Comparison of ENCODE assay signal across 21 cellular contexts in genomic region chr22:27329966-27330645, GRCh38.
DNase-seq lines count a peak whose midpoint lies in the region; ATAC-seq, FAIRE-seq and TF ChIP-seq lines count a peak whose summit lies in the region.
"Had no signal": no experiment of that assay in that cellular context is flagged by ENCODE, and none has a peak within 500 bp of the region (broad histone marks: within the 10 kb centered on the region; RNA-seq: fewer than 3 reads in every experiment).

No MANE protein-coding gene starts in this region.

- no peak for TF ChIP-seq RAD21 in A549 (conservative IDR thresholded peaks at IDR 0.05 in 1 of 2, IDR thresholded peaks at IDR 0.05 in 1 of 2)

- FAIRE-seq in A549 (lab: Jason Lieb, UNC): no peak
- FAIRE-seq: A204.1, D721Med, GM19239, HepG2, K562 had no signal

- no peaks in the 10 kb centered on the region for H3K9me3 Mint-ChIP-seq in osteocyte (ENCODE audit: unreplicated experiment)

- no peak overlapping the region for H3K27ac Mint-ChIP-seq in osteocyte (ENCODE audit: unreplicated experiment)

- no peaks in the 10 kb centered on the region for H3K27me3 Mint-ChIP-seq in osteocyte (ENCODE audit: unreplicated experiment)

- ATAC-seq in A549 (no peak), HG03097 (IDR thresholded peaks at IDR 0.05; ENCODE audit: low FRiP score, unreplicated experiment) (no peak), GM19452 (IDR thresholded peaks at IDR 0.05; ENCODE audit: unreplicated experiment) (no peak)
- ATAC-seq: HepG2, K562, Right ventricle myocardium inferior had no signal

- no peak for TF ChIP-seq CTCF in A549 (IDR thresholded peaks at IDR 0.05)
- no peak for TF ChIP-seq CTCF in osteocyte (IDR thresholded peaks at IDR 0.05)

- DNase-seq in A549 (ENCODE audit: low read depth in 1 of 2, low spot score in 1 of 2): no peak
- peak; percentile 95 for DNase-seq in NCI-H524 treated with DMSO at 0.1 percent for 48 hours (lab: John Stamatoyannopoulos, UW)
- peak; percentile 8 for DNase-seq in ecto neural progenitor cell (ENCODE audit: low spot score)
- peak; percentile 62 for DNase-seq in osteocyte (ENCODE audit: extremely low spot score, unreplicated experiment)
- DNase-seq in NCI-H510A treated with DMSO at 0.1 percent for 48 hours (lab: John Stamatoyannopoulos, UW): no peak
- DNase-seq in T-helper 1 cell: no peak
- DNase-seq: BE2C, DMS79, MG63, NCI-H1417, NCI-H187, NCI-H774 had no signal

- peaks cover 14% of the 10 kb centered on the region for H3K4me1 ChIP-seq in A549
- H3K4me1 ChIP-seq: BE2C had no signal

- 82% methylated on average over 3 of the region's 3 CpGs for WGBS in A549 (ENCODE audit: missing lambda C conversion rate)

- H3K4me1 Mint-ChIP-seq in osteocyte (ENCODE audit: unreplicated experiment): peaks cover 19% of the 10 kb centered on the region

- peak overlapping the region; percentile 16 to 85; a peak in 4 of 6 replicates for H3K27ac ChIP-seq in A549
- H3K27ac ChIP-seq: HL-60 had no signal

- TF ChIP-seq POLR2A in A549 (IDR thresholded peaks at IDR 0.05; ENCODE audit: low read length): no peak

- no peak overlapping the region for H3K4me3 ChIP-seq in A549
- H3K4me3 ChIP-seq: K562, MG63 had no signal

- no peaks in the 10 kb centered on the region for H3K36me3 Mint-ChIP-seq in osteocyte (ENCODE audit: unreplicated experiment)

- CTCF ChIA-PET in A549 (lab: Yijun Ruan, JAX): no interaction called here

- TF ChIP-seq EP300 in A549 (IDR thresholded peaks at IDR 0.05): no peak

- H3K4me2 ChIP-seq in A549: no peak overlapping the region

- H3K9me3 ChIP-seq in A549: no peaks in the 10 kb centered on the region
- H3K9me3 ChIP-seq: MG63 had no signal

- no peak overlapping the region for H3K4me3 Mint-ChIP-seq in osteocyte (ENCODE audit: unreplicated experiment)

- POLR2A ChIA-PET in A549 (lab: Yijun Ruan, JAX): no interaction called here

TF ChIP-seq in A549, 52 proteins besides CTCF, POLR2A, EP300 and RAD21:
- TF ChIP-seq BHLHE40 (IDR thresholded peaks at IDR 0.05; ENCODE audit: low read depth, low read length) (no peak), GATA3 (IDR thresholded peaks at IDR 0.05; ENCODE audit: borderline replicate concordance) (no peak), EHMT2 (IDR thresholded peaks at IDR 0.05; ENCODE audit: low read depth) (no peak), NFE2L2 (conservative IDR thresholded peaks at IDR 0.05; ENCODE audit: low read length) (no peak), JUNB (IDR thresholded peaks at IDR 0.05) (no peak), SMC3 (IDR thresholded peaks at IDR 0.05) (no peak), FOXS1 (CRISPR knock-in tag; IDR thresholded peaks at IDR 0.05) (no peak)
- TF ChIP-seq, protein P1, sequence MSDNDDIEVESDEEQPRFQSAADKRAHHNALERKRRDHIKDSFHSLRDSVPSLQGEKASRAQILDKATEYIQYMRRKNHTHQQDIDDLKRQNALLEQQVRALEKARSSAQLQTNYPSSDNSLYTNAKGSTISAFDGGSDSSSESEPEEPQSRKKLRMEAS (IDR thresholded peaks at IDR 0.05): no peak
- TF ChIP-seq, protein P2, sequence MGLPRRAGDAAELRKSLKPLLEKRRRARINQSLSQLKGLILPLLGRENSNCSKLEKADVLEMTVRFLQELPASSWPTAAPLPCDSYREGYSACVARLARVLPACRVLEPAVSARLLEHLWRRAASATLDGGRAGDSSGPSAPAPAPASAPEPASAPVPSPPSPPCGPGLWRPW (IDR thresholded peaks at IDR 0.05): no peak

Comparison
In these comparisons a context has a peak if more than half of its experiments do, and no peak if none do; other contexts are left out.
1. DNase-seq: peak in NCI-H524 treated with DMSO at 0.1 percent for 48 hours (single experiment), ecto neural progenitor cell (single experiment) and osteocyte (single experiment); none in A549 (0 of 2), NCI-H510A treated with DMSO at 0.1 percent for 48 hours (single experiment) and T-helper 1 cell (0 of 5).